ENCODE assay signal across 17 cellular contexts in genomic region chr12:82414926-82415325, GRCh38.
"Had no signal": no experiment of that assay in that cellular context is flagged by ENCODE, and none has a peak within 500 bp of the region (broad histone marks: within the 10 kb centered on the region; RNA-seq: fewer than 3 reads in every experiment).

No MANE protein-coding gene starts in this region.

- H3K4me3 Mint-ChIP-seq: activated naive CD8-positive, alpha-beta T cell treated with anti-CD3 and anti-CD28 coated beads, Interleukin-2, amount 10 ng/mL, durations not matched to agents 7 days and 5 days; naive thymus-derived CD4-positive, alpha-beta T cell had no signal

- H3K27me3 Mint-ChIP-seq: activated naive CD8-positive, alpha-beta T cell treated with anti-CD3 and anti-CD28 coated beads, Interleukin-2, amount 10 ng/mL, durations not matched to agents 7 days and 5 days; naive thymus-derived CD4-positive, alpha-beta T cell had no signal

- H3K4me3 ChIP-seq: lower lobe of right lung, ovary, sigmoid colon, thoracic aorta, upper lobe of right lung had no signal

- H3K27ac Mint-ChIP-seq: activated naive CD8-positive, alpha-beta T cell treated with anti-CD3 and anti-CD28 coated beads, Interleukin-2, amount 10 ng/mL, durations not matched to agents 7 days and 5 days; naive thymus-derived CD4-positive, alpha-beta T cell had no signal

- FAIRE-seq: colon, endometrium had no signal

- H3K4me1 Mint-ChIP-seq: activated naive CD8-positive, alpha-beta T cell treated with anti-CD3 and anti-CD28 coated beads, Interleukin-2, amount 10 ng/mL, durations not matched to agents 7 days and 5 days; naive thymus-derived CD4-positive, alpha-beta T cell had no signal

- H3K36me3 ChIP-seq: ovary, sigmoid colon, thoracic aorta, upper lobe of right lung had no signal

- H3K27ac ChIP-seq: lower lobe of right lung, ovary, sigmoid colon, thoracic aorta, upper lobe of right lung had no signal

- H3K36me3 Mint-ChIP-seq: activated naive CD8-positive, alpha-beta T cell treated with anti-CD3 and anti-CD28 coated beads, Interleukin-2, amount 10 ng/mL, durations not matched to agents 7 days and 5 days had no signal

- H3K27me3 ChIP-seq: ovary, sigmoid colon, upper lobe of right lung had no signal

- ATAC-seq: left colon; lower lobe of right lung; naive thymus-derived CD4-positive, alpha-beta T cell; upper lobe of right lung had no signal

- H3K4me1 ChIP-seq: lower lobe of right lung, sigmoid colon, upper lobe of right lung had no signal

- H3K9me3 ChIP-seq: lower lobe of right lung, ovary, sigmoid colon, thoracic aorta, upper lobe of right lung had no signal

- DNase-seq: activated CD4-positive, alpha-beta T cell treated with anti-CD3 and anti-CD28 coated beads, Interleukin-2, amount 50 U/mL, for 1 hour; activated CD8-positive, alpha-beta memory T cell treated with anti-CD3 and anti-CD28 coated beads for 24 hours; activated naive CD8-positive, alpha-beta T cell treated with anti-CD3 and anti-CD28 coated beads, Interleukin-2, amount 10 ng/mL, durations not matched to agents 7 days and 5 days; anterior cingulate cortex; foreskin melanocyte; head of caudate nucleus; left colon; lower lobe of right lung; naive thymus-derived CD4-positive, alpha-beta T cell; ovary; sigmoid colon; stimulated activated CD4-positive, alpha-beta T cell treated with anti-CD3 and anti-CD28 coated beads, Interleukin-1b, Interleukin-23, amount 100 ng/mL, for 48 hours; T-helper 9 cell; upper lobe of right lung had no signal
